In the genomic region with DNA sequence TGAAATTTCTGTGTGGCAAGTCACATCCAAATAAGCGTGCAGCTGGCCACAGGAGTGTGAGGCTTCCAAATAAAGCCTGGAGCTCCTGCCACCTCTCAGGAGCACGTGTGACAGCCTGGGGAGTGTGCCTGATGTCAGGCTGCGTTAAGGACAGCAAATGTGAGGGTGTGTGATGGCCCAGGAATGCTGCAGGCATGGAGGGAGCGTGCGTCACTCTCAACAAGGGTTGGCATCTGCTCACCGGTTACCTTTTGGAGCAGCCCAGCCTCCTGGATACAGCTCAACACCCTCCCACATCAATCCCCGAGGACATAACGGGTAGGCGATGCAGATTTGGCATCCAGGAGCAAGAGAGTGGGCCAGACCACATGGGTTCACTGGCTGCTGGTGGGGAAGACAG, we compare ENCODE assay signal across 25 cellular contexts. TPM values are rescaled to one million over a fixed set of nuclear protein-coding genes. Genes with fewer than 3 reads are reported as not detected.
A peak's percentile ranks its signal among the peaks of the same experiment; 100 is the strongest.
DNase-seq lines count a peak whose midpoint lies in the region; ATAC-seq and TF ChIP-seq lines count a peak whose summit lies in the region.
"Had no signal": no experiment of that assay in that cellular context is flagged by ENCODE, and none has a peak within 500 bp of the region (broad histone marks: within the 10 kb centered on the region; RNA-seq: fewer than 3 reads in every experiment).

No MANE protein-coding gene starts in this region.

- H3K36me3 Mint-ChIP-seq in brain: peaks cover 20% of the 10 kb centered on the region
- H3K36me3 Mint-ChIP-seq in glutamatergic neuron (ENCODE audit: unreplicated experiment): peaks cover 16% of the 10 kb centered on the region

- H3K4me1 Mint-ChIP-seq in brain (no peaks in the 10 kb centered on the region), glutamatergic neuron (ENCODE audit: low read depth, unreplicated experiment) (no peaks in the 10 kb centered on the region)
- H3K4me1 Mint-ChIP-seq: CD14-positive monocyte had no signal

- H3K9ac ChIP-seq in skeletal muscle tissue (ENCODE audit: low read depth in 1 of 3, low read length in 3 of 3): peak overlapping the region in 1 of 3 donors; percentile 25

- H3K4me3 Mint-ChIP-seq in brain (no peak overlapping the region), glutamatergic neuron (ENCODE audit: unreplicated experiment) (peak overlapping the region; percentile 30)
- H3K4me3 Mint-ChIP-seq: activated CD4-positive, alpha-beta memory T cell treated with anti-CD3 and anti-CD28 coated beads, Interleukin-2, amount 10 ng/mL, durations not matched to agents 7 days and 5 days; activated naive CD4-positive, alpha-beta T cell treated with anti-CD3 and anti-CD28 coated beads, Interleukin-2, amount 50 U/mL, for 24 hours; CD14-positive monocyte; effector memory CD8-positive, alpha-beta T cell had no signal

- H3K27me3 Mint-ChIP-seq in brain (no peaks in the 10 kb centered on the region), glutamatergic neuron (ENCODE audit: unreplicated experiment) (peaks cover 4% of the 10 kb centered on the region)
- H3K27me3 Mint-ChIP-seq: activated CD4-positive, alpha-beta memory T cell treated with anti-CD3 and anti-CD28 coated beads, Interleukin-2, amount 10 ng/mL, durations not matched to agents 7 days and 5 days; activated naive CD4-positive, alpha-beta T cell treated with anti-CD3 and anti-CD28 coated beads, Interleukin-2, amount 50 U/mL, for 24 hours; effector memory CD8-positive, alpha-beta T cell had no signal

- H3K4me3 ChIP-seq in right cardiac atrium (ENCODE audit: low read length) (no peak overlapping the region), skeletal muscle tissue (ENCODE audit: low read length in 3 of 3) (no peak overlapping the region)
- H3K4me3 ChIP-seq: pancreas, SJCRH30, thyroid gland had no signal

- intact Hi-C loops in right cardiac atrium (cut with DNase I): no loop called here

- H3K4me1 ChIP-seq in right cardiac atrium (ENCODE audit: control insufficient read depth, insufficient read depth, low read length) (no peaks in the 10 kb centered on the region), skeletal muscle tissue (ENCODE audit: control insufficient read depth in 3 of 3, insufficient read depth in 3 of 3, low read length in 3 of 3) (peaks cover 6 to 21% (median 8%) of the 10 kb centered on the region in 3 donors)
- H3K4me1 ChIP-seq: Caco-2, pancreas, SJCRH30, thyroid gland had no signal

- H3K27ac ChIP-seq in right cardiac atrium (ENCODE audit: low read length) (peak overlapping the region; percentile 2), skeletal muscle tissue (ENCODE audit: low read depth, low read length) (peak overlapping the region; percentile 37)
- H3K27ac ChIP-seq: pancreas, SJCRH30, thyroid gland had no signal

- H3K9me3 ChIP-seq in right cardiac atrium (ENCODE audit: control insufficient read depth, low read length) (no peaks in the 10 kb centered on the region), skeletal muscle tissue (ENCODE audit: control insufficient read depth in 3 of 3, low read length in 3 of 3) (no peaks in the 10 kb centered on the region)
- H3K9me3 ChIP-seq: Caco-2, pancreas, SJCRH30, thyroid gland had no signal

- H3K27ac Mint-ChIP-seq in brain: peak overlapping the region in 3 of 5 experiments; percentile 31 to 60 (median 35)
- H3K27ac Mint-ChIP-seq in glutamatergic neuron (ENCODE audit: unreplicated experiment): no peak overlapping the region
- H3K27ac Mint-ChIP-seq: activated CD4-positive, alpha-beta memory T cell treated with anti-CD3 and anti-CD28 coated beads, Interleukin-2, amount 10 ng/mL, durations not matched to agents 7 days and 5 days; effector memory CD8-positive, alpha-beta T cell had no signal

- DNase-seq in glutamatergic neuron (no peak), right cardiac atrium (peak in 2 of 3 donors; percentile 53 to 59), DMS153 treated with DMSO at 0.1 percent for 48 hours (lab: John Stamatoyannopoulos, UW; ENCODE audit: unreplicated experiment) (no peak)
- DNase-seq: activated CD4-positive, alpha-beta memory T cell treated with anti-CD3 and anti-CD28 coated beads, Interleukin-2, amount 10 ng/mL, durations not matched to agents 7 days and 5 days; Caco-2; cortex of kidney; effector memory CD8-positive, alpha-beta T cell; IMR-90; kidney glomerular epithelial cell; NCI-H146; NCI-H2107; NCI-H446 treated with DMSO at 0.1 percent for 48 hours; NCI-H82; pancreas; SJCRH30; stimulated activated CD4-positive, alpha-beta T cell treated with anti-CD3 and anti-CD28 coated beads, Interleukin-4, amount 100 ng/mL, for 1 hour; T-helper 9 cell; thyroid gland had no signal

- peaks cover 40 to 70% (median 59%) of the 10 kb centered on the region in 3 donors for H3K36me3 ChIP-seq in skeletal muscle tissue (ENCODE audit: control insufficient read depth in 3 of 3, insufficient read depth in 3 of 3, low read length in 3 of 3)

- TF ChIP-seq CTCF in brain (conservative IDR thresholded peaks at IDR 0.05) (no peak), glutamatergic neuron (IDR thresholded peaks at IDR 0.05; ENCODE audit: partially characterized antibody, unreplicated experiment) (no peak)

- H3K9me3 Mint-ChIP-seq in brain (peaks cover 0 to 5% (median 0%) of the 10 kb centered on the region in 5 experiments), glutamatergic neuron (ENCODE audit: unreplicated experiment) (peaks cover 5% of the 10 kb centered on the region)
- H3K9me3 Mint-ChIP-seq: activated naive CD4-positive, alpha-beta T cell treated with anti-CD3 and anti-CD28 coated beads, Interleukin-2, amount 50 U/mL, for 24 hours; effector memory CD8-positive, alpha-beta T cell had no signal

- no peaks in the 10 kb centered on the region for H3K27me3 ChIP-seq in right cardiac atrium (ENCODE audit: control insufficient read depth, insufficient read depth)
- H3K27me3 ChIP-seq in skeletal muscle tissue (ENCODE audit: control insufficient read depth in 3 of 3, insufficient read depth in 3 of 3, low read length in 3 of 3): no peaks in the 10 kb centered on the region
- H3K27me3 ChIP-seq: pancreas, SJCRH30, thyroid gland had no signal

- 55% methylated on average over 9 of the region's 9 CpGs for WGBS in right cardiac atrium

- ATAC-seq in right cardiac atrium (peak; percentile 45 to 84), HG03442 (IDR thresholded peaks at IDR 0.05; ENCODE audit: unreplicated experiment) (no peak), GM21737 (IDR thresholded peaks at IDR 0.05; ENCODE audit: unreplicated experiment) (no peak)
- ATAC-seq: effector memory CD8-positive, alpha-beta T cell; HCT116; pancreas had no signal

RNA-seq across cellular contexts. Expression of a gene that starts 19.0 kb away (rescaled TPM):
- polyA plus RNA-seq in brain (ENCODE audit: insufficient read depth, low read depth, low replicate concordance) (27.2 TPM), right cardiac atrium (12.4 TPM)
- total RNA-seq in glutamatergic neuron (ENCODE audit: unreplicated experiment) (250 TPM), right cardiac atrium (10 to 100 TPM; 18.6 to 22.9 (median 20.4) TPM), skeletal muscle tissue (9.4 TPM)

RNA-seq across cellular contexts. Expression of a gene that starts 45.3 kb away (rescaled TPM):
- polyA plus RNA-seq in brain (ENCODE audit: insufficient read depth, low read depth, low replicate concordance) (36.4 TPM), right cardiac atrium (23.8 TPM)
- total RNA-seq in glutamatergic neuron (ENCODE audit: unreplicated experiment) (49.9 TPM), right cardiac atrium (10 to 100 TPM; 22.8 to 34.0 (median 29.0) TPM), skeletal muscle tissue (19.3 TPM)

RNA-seq across cellular contexts. Expression of a gene that starts 45.5 kb away (rescaled TPM):
- polyA plus RNA-seq in brain (ENCODE audit: insufficient read depth, low read depth, low replicate concordance) (9.1 TPM), right cardiac atrium (13.4 TPM)
- total RNA-seq in glutamatergic neuron (ENCODE audit: unreplicated experiment) (13.8 TPM), right cardiac atrium (10 to 100 TPM in 2 of 4 donors, 1 to 10 TPM in 2; 7.6 to 15.8 (median 10.8) TPM), skeletal muscle tissue (6.8 TPM)

Comparison
In these comparisons a context has a peak if more than half of its experiments do, and no peak if none do; other contexts are left out.
1. DNase-seq: peak in right cardiac atrium (2 of 3); none in glutamatergic neuron (single experiment) and DMS153 treated with DMSO at 0.1 percent for 48 hours (single experiment).
2. ATAC-seq: peak in right cardiac atrium (2 of 2); none in HG03442 (single experiment) and GM21737 (single experiment).
3. RNA of a gene that starts 19.0 kb away (total RNA-seq): 250 TPM in glutamatergic neuron (single experiment); 18.6 to 22.9 TPM in right cardiac atrium and 9.4 TPM in skeletal muscle tissue (single experiment); every median in the first group is over 10 times any median in the second.